ENCODE assay signal across 12 cellular contexts in the genomic region with DNA sequence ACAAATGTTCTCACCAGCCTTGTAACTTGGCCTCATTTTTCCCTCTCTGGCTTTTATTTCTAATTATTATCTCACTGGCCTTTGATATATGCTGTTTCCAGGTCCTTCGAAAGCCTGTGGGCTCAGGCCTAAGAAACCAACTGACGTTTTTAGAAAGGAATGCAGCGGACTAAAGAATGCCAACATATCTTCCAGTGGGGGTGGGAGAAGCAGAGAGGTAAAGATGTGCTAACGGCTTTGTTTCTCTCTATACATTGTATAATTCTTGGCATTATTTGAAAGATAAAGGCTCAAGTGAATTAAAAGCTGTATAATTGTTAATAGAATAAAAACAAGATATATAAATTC. TPM values are rescaled to one million over a fixed set of nuclear protein-coding genes. Genes with fewer than 3 reads are reported as not detected.
DNase-seq lines count a peak whose midpoint lies in the region; ATAC-seq and TF ChIP-seq lines count a peak whose summit lies in the region.
"Had no signal": no experiment of that assay in that cellular context is flagged by ENCODE, and none has a peak within 500 bp of the region (broad histone marks: within the 10 kb centered on the region; RNA-seq: fewer than 3 reads in every experiment).

No MANE protein-coding gene starts in this region.

- TF ChIP-seq CTCF in epithelial cell of proximal tubule (conservative IDR thresholded peaks at IDR 0.05; ENCODE audit: low read depth, low read length): no peak

- DNase-seq in A172 (ENCODE audit: low spot score): peak; percentile 83
- peak; percentile 27 for DNase-seq in HuH-7.5 (ENCODE audit: low spot score)
- DNase-seq in epithelial cell of proximal tubule (ENCODE audit: low read depth): peak; percentile 89
- no peak for DNase-seq in activated CD8-positive, alpha-beta memory T cell treated with anti-CD3 and anti-CD28 coated beads for 24 hours
- DNase-seq in activated CD8-positive, alpha-beta T cell treated with anti-CD3 and anti-CD28 coated beads, Interleukin-2, amount 10 ng/mL, durations not matched to agents 7 days and 5 days: no peak
- DNase-seq in NCI-H69 (lab: John Stamatoyannopoulos, UW): no peak
- DNase-seq: immature natural killer cell had no signal

- POLR2A ChIA-PET in activated CD8-positive, alpha-beta T cell treated with anti-CD3 and anti-CD28 coated beads, Interleukin-2, amount 10 ng/mL, durations not matched to agents 7 days and 5 days (lab: Charles Lee): no interaction called here

- peak overlapping the region; percentile 94 for H3K27ac ChIP-seq in mesodermal cell (ENCODE audit: low read depth, low read length, severe bottlenecking)
- H3K27ac ChIP-seq: BLaER1 had no signal

- H3K4me3 ChIP-seq in epithelial cell of proximal tubule (ENCODE audit: low read depth, low read length): no peak overlapping the region
- no peak overlapping the region for H3K4me3 ChIP-seq in mesodermal cell (ENCODE audit: extremely low read depth, insufficient read depth, low read length, poor library complexity, severe bottlenecking)
- H3K4me3 ChIP-seq: BLaER1 had no signal

- no peaks in the 10 kb centered on the region for H3K36me3 Mint-ChIP-seq in activated CD8-positive, alpha-beta T cell treated with anti-CD3 and anti-CD28 coated beads, Interleukin-2, amount 10 ng/mL, durations not matched to agents 7 days and 5 days (ENCODE audit: low read depth)
- H3K36me3 Mint-ChIP-seq: activated naive CD4-positive, alpha-beta T cell treated with anti-CD3 and anti-CD28 coated beads, Interleukin-2, amount 50 U/mL, for 24 hours; immature natural killer cell had no signal

- H3K9me3 Mint-ChIP-seq in activated CD8-positive, alpha-beta T cell treated with anti-CD3 and anti-CD28 coated beads, Interleukin-2, amount 10 ng/mL, durations not matched to agents 7 days and 5 days (ENCODE audit: insufficient read depth): no peaks in the 10 kb centered on the region
- H3K9me3 Mint-ChIP-seq: activated naive CD4-positive, alpha-beta T cell treated with anti-CD3 and anti-CD28 coated beads, Interleukin-2, amount 50 U/mL, for 24 hours; immature natural killer cell had no signal

- no peak overlapping the region for H3K27ac Mint-ChIP-seq in activated CD8-positive, alpha-beta T cell treated with anti-CD3 and anti-CD28 coated beads, Interleukin-2, amount 10 ng/mL, durations not matched to agents 7 days and 5 days
- H3K27ac Mint-ChIP-seq: activated naive CD4-positive, alpha-beta T cell treated with anti-CD3 and anti-CD28 coated beads, Interleukin-2, amount 50 U/mL, for 24 hours; immature natural killer cell had no signal

- CTCF ChIA-PET in activated CD8-positive, alpha-beta T cell treated with anti-CD3 and anti-CD28 coated beads, Interleukin-2, amount 10 ng/mL, durations not matched to agents 7 days and 5 days (lab: Charles Lee): no interaction called here

- H3K4me3 Mint-ChIP-seq in activated CD8-positive, alpha-beta T cell treated with anti-CD3 and anti-CD28 coated beads, Interleukin-2, amount 10 ng/mL, durations not matched to agents 7 days and 5 days: no peak overlapping the region
- H3K4me3 Mint-ChIP-seq: activated naive CD4-positive, alpha-beta T cell treated with anti-CD3 and anti-CD28 coated beads, Interleukin-2, amount 50 U/mL, for 24 hours; immature natural killer cell had no signal

- H3K9me3 ChIP-seq in mesodermal cell (ENCODE audit: control insufficient read depth, low read length): no peaks in the 10 kb centered on the region
- H3K9me3 ChIP-seq: BLaER1 had no signal

- 33% methylated on average over 1 of the region's 4 CpGs; no CpG with 5 or more reads in 1 of the 2 experiments for WGBS in mesodermal cell (ENCODE audit: insufficient coverage in 2 of 2), 2 experiments

- ATAC-seq in activated CD8-positive, alpha-beta T cell treated with anti-CD3 and anti-CD28 coated beads, Interleukin-2, amount 10 ng/mL, durations not matched to agents 7 days and 5 days: no peak
- ATAC-seq in GM18861 (IDR thresholded peaks at IDR 0.05; ENCODE audit: unreplicated experiment): no peak

- no peaks in the 10 kb centered on the region for H3K36me3 ChIP-seq in mesodermal cell (ENCODE audit: control insufficient read depth, insufficient read depth, low read length)
- H3K36me3 ChIP-seq: BLaER1 had no signal

- peaks cover 21% of the 10 kb centered on the region for H3K4me1 ChIP-seq in mesodermal cell (ENCODE audit: control insufficient read depth, insufficient read depth, low read length, poor library complexity, severe bottlenecking)
- H3K4me1 ChIP-seq: BLaER1 had no signal

- peaks cover 2% of the 10 kb centered on the region for H3K27me3 Mint-ChIP-seq in activated CD8-positive, alpha-beta T cell treated with anti-CD3 and anti-CD28 coated beads, Interleukin-2, amount 10 ng/mL, durations not matched to agents 7 days and 5 days (ENCODE audit: low read depth)

- no peaks in the 10 kb centered on the region for H3K4me1 Mint-ChIP-seq in activated CD8-positive, alpha-beta T cell treated with anti-CD3 and anti-CD28 coated beads, Interleukin-2, amount 10 ng/mL, durations not matched to agents 7 days and 5 days (ENCODE audit: low read depth)
- H3K4me1 Mint-ChIP-seq: activated naive CD4-positive, alpha-beta T cell treated with anti-CD3 and anti-CD28 coated beads, Interleukin-2, amount 50 U/mL, for 24 hours; immature natural killer cell had no signal

RNA-seq across cellular contexts. Expression of a gene that starts 28.2 kb away (rescaled TPM):
- not detected in 2 replicates for total RNA-seq in A172 (2014; rRNA removed; shearing (Covaris generic))
- total RNA-seq in epithelial cell of proximal tubule: not detected in 2 replicates
- polyA plus RNA-seq in mesodermal cell (2013, experiment 1 of 2): not detected
- not detected for polyA plus RNA-seq in mesodermal cell (2013, experiment 2 of 2)
- not detected for total RNA-seq in activated CD8-positive, alpha-beta T cell treated with anti-CD3 and anti-CD28 coated beads, Interleukin-2, amount 10 ng/mL, durations not matched to agents 7 days and 5 days
- total RNA-seq: T-helper 1 cell treated with Interleukin-12 subunit alpha and Interleukin-12 subunit beta and Interleukin-4 antibody, amounts not matched to agents 30 ng/mL and 1 ng/mL, for 36 hours had no signal
- polyA plus RNA-seq: immature natural killer cell had no signal

RNA-seq across cellular contexts. Expression of a gene that starts 35.3 kb away (rescaled TPM):
- not detected in 2 replicates for total RNA-seq in A172 (2014; rRNA removed; shearing (Covaris generic))
- not detected in 2 replicates for total RNA-seq in epithelial cell of proximal tubule
- polyA plus RNA-seq in mesodermal cell (2013, experiment 1 of 2): not detected
- not detected for polyA plus RNA-seq in mesodermal cell (2013, experiment 2 of 2)
- total RNA-seq in activated CD8-positive, alpha-beta T cell treated with anti-CD3 and anti-CD28 coated beads, Interleukin-2, amount 10 ng/mL, durations not matched to agents 7 days and 5 days: not detected
- total RNA-seq: T-helper 1 cell treated with Interleukin-12 subunit alpha and Interleukin-12 subunit beta and Interleukin-4 antibody, amounts not matched to agents 30 ng/mL and 1 ng/mL, for 36 hours had no signal
- polyA plus RNA-seq: immature natural killer cell had no signal

Comparison
In these comparisons a context has a peak if more than half of its experiments do, and no peak if none do; other contexts are left out.
1. DNase-seq: peak in A172 (single experiment), HuH-7.5 (single experiment) and epithelial cell of proximal tubule (single experiment); none in activated CD8-positive, alpha-beta memory T cell treated with anti-CD3 and anti-CD28 coated beads for 24 hours (single experiment), activated CD8-positive, alpha-beta T cell treated with anti-CD3 and anti-CD28 coated beads, Interleukin-2, amount 10 ng/mL, durations not matched to agents 7 days and 5 days (single experiment) and NCI-H69 (single experiment).